Comparison of ENCODE assay signal across 16 cellular contexts in genomic region chr9:133943781-133944745, GRCh38. TPM values are rescaled to one million over a fixed set of nuclear protein-coding genes. Genes with fewer than 3 reads are reported as not detected.
DNase-seq lines count a peak whose midpoint lies in the region; ATAC-seq, FAIRE-seq and TF ChIP-seq lines count a peak whose summit lies in the region.
"Had no signal": no experiment of that assay in that cellular context is flagged by ENCODE, and none has a peak within 500 bp of the region (broad histone marks: within the 10 kb centered on the region; RNA-seq: fewer than 3 reads in every experiment).

No MANE protein-coding gene starts in this region.

- peak; percentile 42 for TF ChIP-seq RAD21 in SK-N-SH (IDR thresholded peaks at IDR 0.05; ENCODE audit: low read length)

- no peak overlapping the region for H3K27ac Mint-ChIP-seq in activated CD8-positive, alpha-beta memory T cell treated with anti-CD3 and anti-CD28 coated beads, Interleukin-2, amount 10 ng/mL, durations not matched to agents 7 days and 5 days
- H3K27ac Mint-ChIP-seq: activated CD4-positive, alpha-beta memory T cell treated with anti-CD3 and anti-CD28 coated beads, Interleukin-2, amount 10 ng/mL, durations not matched to agents 7 days and 5 days had no signal

- H3K4me1 Mint-ChIP-seq in activated CD8-positive, alpha-beta memory T cell treated with anti-CD3 and anti-CD28 coated beads, Interleukin-2, amount 10 ng/mL, durations not matched to agents 7 days and 5 days, result no peaks in the 10 kb centered on the region
- H3K4me1 Mint-ChIP-seq: activated CD4-positive, alpha-beta memory T cell treated with anti-CD3 and anti-CD28 coated beads, Interleukin-2, amount 10 ng/mL, durations not matched to agents 7 days and 5 days had no signal

- no peaks in the 10 kb centered on the region for H3K27me3 ChIP-seq in SK-N-SH (ENCODE audit: insufficient read depth)
- H3K27me3 ChIP-seq in foreskin keratinocyte, result no peaks in the 10 kb centered on the region
- no peaks in the 10 kb centered on the region for H3K27me3 ChIP-seq in SJCRH30
- H3K27me3 ChIP-seq: gastroesophageal sphincter, stomach had no signal

- 57% methylated on average over 11 of the region's 30 CpGs for whole genome bisulfite sequencing in SK-N-SH (ENCODE audit: low lambda C conversion rate)

- DNase-seq in GM12892 (ENCODE audit: insufficient read length), result no peak
- peak; percentile 92 for DNase-seq in SK-N-SH
- DNase-seq in foreskin keratinocyte, result peak; percentile 53 to 71
- peak in 7 of 10 donors; percentile 1 to 80 (median 26) for DNase-seq in posterior cingulate gyrus
- DNase-seq in activated CD8-positive, alpha-beta memory T cell treated with anti-CD3 and anti-CD28 coated beads, Interleukin-2, amount 10 ng/mL, durations not matched to agents 7 days and 5 days, result no peak
- DNase-seq in SJCRH30, result no peak
- no peak for DNase-seq in activated CD4-positive, CD25-positive, alpha-beta regulatory T cell (lab: John Stamatoyannopoulos, UW)
- DNase-seq: activated CD4-positive, alpha-beta memory T cell treated with anti-CD3 and anti-CD28 coated beads, Interleukin-2, amount 10 ng/mL, durations not matched to agents 7 days and 5 days; activated naive CD4-positive, alpha-beta T cell treated with anti-CD3 and anti-CD28 coated beads, Interleukin-2, amount 50 U/mL, for 16 hours; NCI-H1048; stimulated activated CD4-positive, alpha-beta T cell treated with anti-CD3 and anti-CD28 coated beads, Interleukin-4, amount 100 ng/mL, for 24 hours; stomach had no signal

- H3K4me3 ChIP-seq in SK-N-SH (ENCODE audit: low read depth in 2 of 2, low read length in 1 of 2) (no peak overlapping the region), SJCRH30 (no peak overlapping the region)
- H3K4me3 ChIP-seq: gastroesophageal sphincter, stomach had no signal

- no peaks in the 10 kb centered on the region for H3K9me3 ChIP-seq in SK-N-SH
- no peaks in the 10 kb centered on the region for H3K9me3 ChIP-seq in SJCRH30 (replicated peaks)
- H3K9me3 ChIP-seq: gastroesophageal sphincter, stomach had no signal

- intact Hi-C loops in posterior cingulate gyrus (cut with DNase I), result no loop called here

- no peak for TF ChIP-seq CTCF in SK-N-SH (IDR thresholded peaks at IDR 0.05)
- TF ChIP-seq CTCF in foreskin keratinocyte (conservative IDR thresholded peaks at IDR 0.05), result no peak

- peak; percentile 5 for FAIRE-seq in GM12892 (lab: Jason Lieb, UNC)

- H3K9ac ChIP-seq in SK-N-SH, result peak overlapping the region; percentile 2; the same call in 1 of the 2 replicates

- no peaks in the 10 kb centered on the region for H3K9me2 ChIP-seq in SK-N-SH

- H3K27ac ChIP-seq in SK-N-SH (ENCODE audit: low read depth in 2 of 2, low read length in 1 of 2) (peak overlapping the region; percentile 75 to 97), foreskin keratinocyte (no peak overlapping the region), SJCRH30 (no peak overlapping the region)
- H3K27ac ChIP-seq: gastroesophageal sphincter, stomach had no signal

- H3K27me3 Mint-ChIP-seq in activated CD8-positive, alpha-beta memory T cell treated with anti-CD3 and anti-CD28 coated beads, Interleukin-2, amount 10 ng/mL, durations not matched to agents 7 days and 5 days, result no peaks in the 10 kb centered on the region
- H3K27me3 Mint-ChIP-seq: activated CD4-positive, alpha-beta memory T cell treated with anti-CD3 and anti-CD28 coated beads, Interleukin-2, amount 10 ng/mL, durations not matched to agents 7 days and 5 days; dendritic cell treated with granulocyte-macrophage colony-stimulating factor and Interleukin-4, amounts not matched to agents 40 ng/mL and 50 ng/mL, for 4 days had no signal

- TF ChIP-seq POLR2A in GM12892 (IDR thresholded peaks at IDR 0.05; ENCODE audit: low read depth, low read length), result no peak

- TF ChIP-seq EP300 in SK-N-SH (IDR thresholded peaks at IDR 0.05; ENCODE audit: borderline replicate concordance in 1 of 2, low read depth in 1 of 2, low read length in 1 of 2), result peak in 1 of 2 experiments; percentile 81; a peak in 2 of 4 replicates

- H2AFZ ChIP-seq in SK-N-SH (ENCODE audit: low read depth), result no peak overlapping the region

- peaks cover 98% of the 10 kb centered on the region for H3K79me2 ChIP-seq in SK-N-SH (ENCODE audit: insufficient read depth)

- peak overlapping the region; percentile 55 for H3K4me2 ChIP-seq in SK-N-SH

- POLR2A ChIA-PET in SK-N-SH (lab: Yijun Ruan, JAX), result interaction anchor here (0.6 to 1.4 kb wide), 3 partner anchors 19 to 69 kb away, joined by 4 to 5 read pairs (median 5); no protein-coding TSS in a partner anchor

- H3F3A ChIP-seq in SK-N-SH (replicated peaks; ENCODE audit: insufficient read depth), result peaks cover 13% of the 10 kb centered on the region

- no peaks in the 10 kb centered on the region for H3K36me3 Mint-ChIP-seq in activated CD8-positive, alpha-beta memory T cell treated with anti-CD3 and anti-CD28 coated beads, Interleukin-2, amount 10 ng/mL, durations not matched to agents 7 days and 5 days

- H3K4me1 ChIP-seq in SK-N-SH (ENCODE audit: control insufficient read depth in 1 of 2, insufficient read depth in 2 of 2, low read depth in 1 of 2, low read length in 1 of 2), result peaks cover 13 to 75% of the 10 kb centered on the region in 2 experiments
- peaks cover 3% of the 10 kb centered on the region for H3K4me1 ChIP-seq in foreskin keratinocyte
- no peaks in the 10 kb centered on the region; the same call in 1 of the 2 replicates for H3K4me1 ChIP-seq in SJCRH30
- H3K4me1 ChIP-seq: stomach had no signal

- H3K9me3 Mint-ChIP-seq in activated CD8-positive, alpha-beta memory T cell treated with anti-CD3 and anti-CD28 coated beads, Interleukin-2, amount 10 ng/mL, durations not matched to agents 7 days and 5 days (ENCODE audit: low read depth), result no peaks in the 10 kb centered on the region
- H3K9me3 Mint-ChIP-seq: activated CD4-positive, alpha-beta memory T cell treated with anti-CD3 and anti-CD28 coated beads, Interleukin-2, amount 10 ng/mL, durations not matched to agents 7 days and 5 days; CD14-positive monocyte; dendritic cell treated with granulocyte-macrophage colony-stimulating factor and Interleukin-4, amounts not matched to agents 40 ng/mL and 50 ng/mL, for 4 days had no signal

- peaks cover 41% of the 10 kb centered on the region for H4K20me1 ChIP-seq in SK-N-SH (ENCODE audit: insufficient read depth)

- ATAC-seq in foreskin keratinocyte (peak; percentile 37), HG03439 (IDR thresholded peaks at IDR 0.05; ENCODE audit: unreplicated experiment) (no peak)
- no peak for ATAC-seq in activated CD8-positive, alpha-beta memory T cell treated with anti-CD3 and anti-CD28 coated beads, Interleukin-2, amount 10 ng/mL, durations not matched to agents 7 days and 5 days

- CTCF ChIA-PET in SK-N-SH (lab: Yijun Ruan, JAX), result interaction anchor here (0.5 to 5.3 kb wide), 15 partner anchors 8 to 194 kb away, joined by 3 to 39 read pairs (median 4); no protein-coding TSS in a partner anchor
- CTCF ChIA-PET in activated CD8-positive, alpha-beta memory T cell treated with anti-CD3 and anti-CD28 coated beads, Interleukin-2, amount 10 ng/mL, durations not matched to agents 7 days and 5 days (lab: Charles Lee), result interaction anchor here (1.0 kb wide), 1 partner anchor 18 kb away, joined by 3 read pairs; no protein-coding TSS in a partner anchor

- no peaks in the 10 kb centered on the region for H3K36me3 ChIP-seq in SK-N-SH (replicated peaks in 1 of 2; ENCODE audit: control insufficient read depth in 1 of 2, insufficient read depth in 2 of 2, low read length in 1 of 2)
- peaks cover 8% of the 10 kb centered on the region for H3K36me3 ChIP-seq in SJCRH30

- H3K4me3 Mint-ChIP-seq in activated CD8-positive, alpha-beta memory T cell treated with anti-CD3 and anti-CD28 coated beads, Interleukin-2, amount 10 ng/mL, durations not matched to agents 7 days and 5 days, result no peak overlapping the region
- H3K4me3 Mint-ChIP-seq: activated CD4-positive, alpha-beta memory T cell treated with anti-CD3 and anti-CD28 coated beads, Interleukin-2, amount 10 ng/mL, durations not matched to agents 7 days and 5 days; CD14-positive monocyte; dendritic cell treated with granulocyte-macrophage colony-stimulating factor and Interleukin-4, amounts not matched to agents 40 ng/mL and 50 ng/mL, for 4 days had no signal

TF ChIP-seq in SK-N-SH, 30 proteins besides CTCF, POLR2A, EP300 and RAD21 (continues in another document):
- TF ChIP-seq TEAD4 (IDR thresholded peaks at IDR 0.05; ENCODE audit: borderline replicate concordance, insufficient read depth) (no peak), RFX5 (IDR thresholded peaks at IDR 0.05; ENCODE audit: low read length) (no peak), USF2 (IDR thresholded peaks at IDR 0.05; ENCODE audit: borderline replicate concordance, low read depth, low read length) (no peak), MAX (IDR thresholded peaks at IDR 0.05; ENCODE audit: low read depth) (no peak), FOSL2 (IDR thresholded peaks at IDR 0.05; ENCODE audit: borderline replicate concordance, low read depth) (no peak), EZH2phosphoT487 (IDR thresholded peaks at IDR 0.05; ENCODE audit: borderline replicate concordance, low read depth) (no peak), GATA2 (CRISPR knock-in tag; IDR thresholded peaks at IDR 0.05) (peak; percentile 100)

RNA-seq across cellular contexts. Expression of gene VAV2, which starts 48.1 kb away (rescaled TPM):
- polyA plus RNA-seq in GM12892 (2012; ENCODE audit: missing spikeins), result 22.2 TPM
- polyA plus RNA-seq in SK-N-SH (2012; rRNA removed), result 12.9 and 14.9 TPM in 2 replicates
- polyA plus RNA-seq in SK-N-SH (2012; cell fraction: cytosol; rRNA removed), result 9.1 and 12.6 TPM in 2 replicates
- 23.3 and 24.1 TPM in 2 replicates for polyA plus RNA-seq in SK-N-SH (2012; cell fraction: nucleus; rRNA removed)
- total RNA-seq in foreskin keratinocyte, result 31.8 and 45.1 TPM in 2 replicates
- polyA plus RNA-seq in foreskin keratinocyte, result 19.4 and 24.1 TPM in 2 replicates
- 1 to 10 TPM; 5.1 to 5.5 TPM for total RNA-seq in activated CD8-positive, alpha-beta memory T cell treated with anti-CD3 and anti-CD28 coated beads, Interleukin-2, amount 10 ng/mL, durations not matched to agents 7 days and 5 days
- total RNA-seq in SJCRH30 (2014; rRNA removed; shearing (Covaris generic)), result 24.0 and 28.0 TPM in 2 replicates

Comparison
In these comparisons a context has a peak if more than half of its experiments do, and no peak if none do; other contexts are left out.
1. DNase-seq: peak in SK-N-SH (single experiment), foreskin keratinocyte (2 of 2) and posterior cingulate gyrus (7 of 10); none in GM12892 (single experiment), activated CD8-positive, alpha-beta memory T cell treated with anti-CD3 and anti-CD28 coated beads, Interleukin-2, amount 10 ng/mL, durations not matched to agents 7 days and 5 days (single experiment), SJCRH30 (0 of 2) and activated CD4-positive, CD25-positive, alpha-beta regulatory T cell (0 of 4).
2. H3K27ac ChIP-seq: peak in SK-N-SH (2 of 2); none in foreskin keratinocyte (single experiment) and SJCRH30 (single experiment).